In the genomic region with DNA sequence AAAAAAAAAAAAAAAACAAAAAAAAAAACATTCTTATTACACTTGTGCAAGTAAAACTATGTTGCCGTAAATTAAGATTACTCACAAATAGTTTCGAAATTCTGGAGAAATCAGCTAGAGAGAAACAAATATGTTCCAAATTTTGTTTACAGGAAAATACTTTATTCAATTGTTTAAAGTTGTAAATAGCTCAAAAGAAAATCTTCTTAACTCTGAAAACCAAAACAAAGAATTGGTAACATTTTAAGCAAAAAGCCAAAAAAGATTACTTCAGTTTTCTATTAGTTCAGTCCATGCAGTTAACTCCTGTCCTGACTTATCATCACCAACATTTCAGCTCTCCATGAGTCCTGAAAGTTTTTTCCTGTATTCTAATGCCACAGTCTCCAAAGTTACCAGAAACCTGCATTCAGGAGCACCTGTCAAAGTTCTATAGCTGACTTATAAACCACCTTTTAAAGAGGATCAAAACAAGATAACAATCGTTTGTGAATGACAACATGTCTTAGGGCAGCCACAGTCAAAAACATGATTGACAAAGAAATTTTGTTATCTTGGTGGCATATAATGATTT, we compare ENCODE assay signal across 16 cellular contexts.
A peak's percentile ranks its signal among the peaks of the same experiment; 100 is the strongest.
DNase-seq lines count a peak whose midpoint lies in the region; ATAC-seq and TF ChIP-seq lines count a peak whose summit lies in the region.
"Had no signal": no experiment of that assay in that cellular context is flagged by ENCODE, and none has a peak within 500 bp of the region (broad histone marks: within the 10 kb centered on the region; RNA-seq: fewer than 3 reads in every experiment).

No MANE protein-coding gene starts in this region.

- H3K4me3 Mint-ChIP-seq in GM23338 = no peak overlapping the region
- H3K4me3 Mint-ChIP-seq: CD8-positive, alpha-beta memory T cell; H9 had no signal

- no peaks in the 10 kb centered on the region for H3K27me3 ChIP-seq in GM23338 (ENCODE audit: insufficient read depth)
- H3K27me3 ChIP-seq: BLaER1, SJCRH30 had no signal

- H3F3A ChIP-seq in GM23338 (replicated peaks; ENCODE audit: low read depth) = no peaks in the 10 kb centered on the region

- H3K9me2 ChIP-seq in GM23338 (ENCODE audit: insufficient read depth) = no peaks in the 10 kb centered on the region

- DNase-seq in GM23338 (ENCODE audit: low spot score) (peak; percentile 16), OCI-M1 (lab: John Stamatoyannopoulos, UW) (peak; percentile 25), fibroblast of peridontal ligament (ENCODE audit: extremely low read depth) (peak; percentile 2), renal cortical epithelial cell (ENCODE audit: low read depth) (peak; percentile 2), hippocampal formation (lab: John Stamatoyannopoulos, UW) (no peak)
- DNase-seq: ACHN; CD8-positive, alpha-beta memory T cell; H9; NCI-H1417 treated with DMSO at 0.1 percent for 48 hours; NCI-H2029; NCI-H510A had no signal

- no peaks in the 10 kb centered on the region; the same call in 1 of the 2 replicates for H4K20me1 ChIP-seq in GM23338 (replicated peaks; ENCODE audit: insufficient read depth)
- H4K20me1 ChIP-seq: BLaER1 had no signal

- no peak overlapping the region for H3K27ac ChIP-seq in GM23338 (ENCODE audit: low read depth)
- H3K27ac ChIP-seq: BLaER1, RWPE1, SJCRH30 had no signal

- H3K4me3 ChIP-seq in GM23338 = no peak overlapping the region
- H3K4me3 ChIP-seq: BLaER1, SJCRH30 had no signal

- TF ChIP-seq CTCF in GM23338 (conservative IDR thresholded peaks at IDR 0.05; ENCODE audit: low read depth in 2 of 2) = no peak

- no peak overlapping the region for H3K27ac Mint-ChIP-seq in GM23338
- H3K27ac Mint-ChIP-seq: CD8-positive, alpha-beta memory T cell; H9 had no signal

- H3K79me2 ChIP-seq in GM23338 (replicated peaks; ENCODE audit: insufficient read depth) = no peaks in the 10 kb centered on the region

- H3K4me1 ChIP-seq in GM23338 (ENCODE audit: insufficient read depth) = no peaks in the 10 kb centered on the region
- H3K4me1 ChIP-seq: BLaER1, SJCRH30 had no signal

- peaks cover 23% of the 10 kb centered on the region for H3K36me3 ChIP-seq in GM23338 (ENCODE audit: insufficient read depth)
- H3K36me3 ChIP-seq: BLaER1 had no signal

- no peaks in the 10 kb centered on the region for H3K27me3 Mint-ChIP-seq in GM23338 (ENCODE audit: insufficient read depth, low read depth, poor library complexity)

- peaks cover 55% of the 10 kb centered on the region for H3K36me3 Mint-ChIP-seq in GM23338 (ENCODE audit: low read depth)
- H3K36me3 Mint-ChIP-seq: CD8-positive, alpha-beta memory T cell had no signal

- no peak overlapping the region for H2AFZ ChIP-seq in GM23338

- no peaks in the 10 kb centered on the region for H3K4me1 Mint-ChIP-seq in GM23338
- H3K4me1 Mint-ChIP-seq: CD8-positive, alpha-beta memory T cell; H9 had no signal

- H3K4me2 ChIP-seq in GM23338 = no peak overlapping the region
- H3K4me2 ChIP-seq: BLaER1 had no signal

- ATAC-seq in GM23338 (no peak), GM18909 (IDR thresholded peaks at IDR 0.05; ENCODE audit: poor library complexity, unreplicated experiment) (no peak), HG02678 (IDR thresholded peaks at IDR 0.05; ENCODE audit: unreplicated experiment) (no peak)

- H3K9me3 Mint-ChIP-seq in GM23338 = peaks cover 40% of the 10 kb centered on the region

TF ChIP-seq in GM23338, 12 proteins besides CTCF, POLR2A, EP300 and RAD21:
- TF ChIP-seq ZNF331 (CRISPR knock-in tag; IDR thresholded peaks at IDR 0.05; ENCODE audit: low read depth) (0 out of 2 replicates have a peak, but pooled peaks have one; percentile 25), EZH2 (IDR thresholded peaks at IDR 0.05; ENCODE audit: low read depth, unreplicated experiment) (no peak)

Comparison
In these comparisons a context has a peak if more than half of its experiments do, and no peak if none do; other contexts are left out.
1. DNase-seq: peak in GM23338 (single experiment), OCI-M1 (single experiment), fibroblast of peridontal ligament (single experiment) and renal cortical epithelial cell (single experiment); none in hippocampal formation (0 of 2).